Comparison of ENCODE assay signal across 20 cellular contexts in the genomic region with DNA sequence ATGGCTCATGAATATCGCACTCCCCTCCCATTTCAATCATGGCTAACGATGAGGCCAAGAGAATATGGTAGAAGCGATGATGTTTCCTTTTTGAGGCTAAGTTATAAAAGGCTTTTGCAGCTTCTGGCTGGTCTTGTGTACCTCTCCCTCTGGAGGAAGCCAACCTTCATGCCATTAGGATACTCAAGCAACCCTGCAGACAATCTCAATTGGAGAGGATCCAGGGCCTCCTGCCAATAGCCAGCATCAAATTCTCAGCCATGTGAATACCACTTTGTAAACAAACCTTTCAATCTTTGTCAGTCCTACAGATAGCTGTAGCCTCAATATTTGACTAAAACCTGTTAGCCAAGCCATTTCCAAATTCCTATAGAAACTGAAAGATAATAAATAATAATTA.
A peak's percentile ranks its signal among the peaks of the same experiment; 100 is the strongest.
DNase-seq lines count a peak whose midpoint lies in the region; ATAC-seq and TF ChIP-seq lines count a peak whose summit lies in the region.
"Had no signal": no experiment of that assay in that cellular context is flagged by ENCODE, and none has a peak within 500 bp of the region (broad histone marks: within the 10 kb centered on the region; RNA-seq: fewer than 3 reads in every experiment).

No MANE protein-coding gene starts in this region.

- H3K36me3 ChIP-seq in stomach, result no peaks in the 10 kb centered on the region
- H3K36me3 ChIP-seq: lower lobe of right lung, pancreas had no signal

- H3K27me3 ChIP-seq in stomach, result no peaks in the 10 kb centered on the region
- H3K27me3 ChIP-seq: pancreas had no signal

- peak; percentile 78 for DNase-seq in DMS 273 (lab: John Stamatoyannopoulos, UW; ENCODE audit: unreplicated experiment)
- peak; percentile 65 for DNase-seq in NCI-H1092 treated with DMSO at 0.1 percent for 48 hours (lab: John Stamatoyannopoulos, UW)
- peak; percentile 91 for DNase-seq in NCI-H345 (lab: John Stamatoyannopoulos, UW)
- peak; percentile 4 for DNase-seq in brain pericyte (ENCODE audit: low read depth, low spot score)
- DNase-seq in AG08396 (ENCODE audit: low spot score), result no peak
- no peak for DNase-seq in stomach
- no peak for DNase-seq in ACHN
- DNase-seq: activated CD4-positive, alpha-beta T cell treated with anti-CD3 and anti-CD28 coated beads, Interleukin-2, amount 10 ng/mL, durations not matched to agents 24 days and 14 days; activated CD8-positive, alpha-beta memory T cell treated with anti-CD3 and anti-CD28 coated beads, Interleukin-2, amount 50 U/mL, for 4 hours; activated gamma-delta T cell treated with Interleukin-2 at 50 U/mL for 16 hours; amniotic stem cell; CD4-positive, CD25-positive, alpha-beta regulatory T cell; H9; lower lobe of right lung; naive B cell; NCI-H1048; pancreas; SW 1271 had no signal

- TF ChIP-seq POLR2A in stomach (IDR thresholded peaks at IDR 0.05), result no peak

- H3K27ac ChIP-seq in stomach, result no peak overlapping the region
- H3K27ac ChIP-seq: lower lobe of right lung, pancreas, RWPE1 had no signal

- H3K4me3 ChIP-seq in stomach, result no peak overlapping the region
- H3K4me3 ChIP-seq: lower lobe of right lung, pancreas had no signal

- no peaks in the 10 kb centered on the region for H3K9me3 ChIP-seq in stomach
- H3K9me3 ChIP-seq: lower lobe of right lung, pancreas had no signal

- no peak for TF ChIP-seq EP300 in stomach (IDR thresholded peaks at IDR 0.05)

- TF ChIP-seq CTCF in stomach (IDR thresholded peaks at IDR 0.05), result no peak

- in situ Hi-C loops in ACHN (cut with HindIII; ENCODE audit: low pct_ligation_motif_present, low pct_unique_long_range_greater_than_20kb, low sequenced_read_pairs), result no loop called here

- ATAC-seq in HG02852 (IDR thresholded peaks at IDR 0.05; ENCODE audit: unreplicated experiment), result no peak
- ATAC-seq: lower lobe of right lung, pancreas had no signal

- intact Hi-C loops in stomach (cut with DNase I; ENCODE audit: low total_unique reads), result no loop called here

- H3K4me1 ChIP-seq in stomach, result no peaks in the 10 kb centered on the region
- H3K4me1 ChIP-seq: lower lobe of right lung, pancreas had no signal

- WGBS in stomach, 5 donors, result 86 to 97% (median 90%) methylated on average over 3 of the region's 3 CpGs

Comparison
In these comparisons a context has a peak if more than half of its experiments do, and no peak if none do; other contexts are left out.
1. DNase-seq: peak in DMS 273 (single experiment), NCI-H1092 treated with DMSO at 0.1 percent for 48 hours (single experiment), NCI-H345 (single experiment) and brain pericyte (single experiment); none in AG08396 (single experiment), stomach (single experiment) and ACHN (single experiment).